1 cellular context compared by ENCODE assay signal in genomic region chr15:57352535-57353316, GRCh38.
A peak's percentile ranks its signal among the peaks of the same experiment; 100 is the strongest.
TF ChIP-seq lines count a peak whose summit lies in the region.

No MANE protein-coding gene starts in this region.

TF ChIP-seq in HepG2, 621 proteins besides CTCF, POLR2A, EP300 and RAD21 (continued from another document and continues in another):
- TF ChIP-seq HNF1B (CRISPR knock-in tag; IDR thresholded peaks at IDR 0.05) = peak; percentile 76
- TF ChIP-seq, protein P1, sequence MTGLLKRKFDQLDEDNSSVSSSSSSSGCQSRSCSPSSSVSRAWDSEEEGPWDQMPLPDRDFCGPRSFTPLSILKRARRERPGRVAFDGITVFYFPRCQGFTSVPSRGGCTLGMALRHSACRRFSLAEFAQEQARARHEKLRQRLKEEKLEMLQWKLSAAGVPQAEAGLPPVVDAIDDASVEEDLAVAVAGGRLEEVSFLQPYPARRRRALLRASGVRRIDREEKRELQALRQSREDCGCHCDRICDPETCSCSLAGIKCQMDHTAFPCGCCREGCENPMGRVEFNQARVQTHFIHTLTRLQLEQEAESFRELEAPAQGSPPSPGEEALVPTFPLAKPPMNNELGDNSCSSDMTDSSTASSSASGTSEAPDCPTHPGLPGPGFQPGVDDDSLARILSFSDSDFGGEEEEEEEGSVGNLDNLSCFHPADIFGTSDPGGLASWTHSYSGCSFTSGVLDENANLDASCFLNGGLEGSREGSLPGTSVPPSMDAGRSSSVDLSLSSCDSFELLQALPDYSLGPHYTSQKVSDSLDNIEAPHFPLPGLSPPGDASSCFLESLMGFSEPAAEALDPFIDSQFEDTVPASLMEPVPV (CRISPR knock-in tag; IDR thresholded peaks at IDR 0.05) = peak; percentile 32; the same call in 1 of the 2 replicates
- TF ChIP-seq RFX3 (CRISPR knock-in tag; IDR thresholded peaks at IDR 0.05) = no peak
- TF ChIP-seq ZNF263 (CRISPR knock-in tag; IDR thresholded peaks at IDR 0.05) = no peak
- peak; percentile 64 for TF ChIP-seq ZBTB7B (CRISPR knock-in tag; IDR thresholded peaks at IDR 0.05)
- 0 out of 2 replicates have a peak, but pooled peaks have one; percentile 34 for TF ChIP-seq POLR2AphosphoS5 (IDR thresholded peaks at IDR 0.05; ENCODE audit: low read depth, low read length)
- TF ChIP-seq ZNF564 (CRISPR knock-in tag; IDR thresholded peaks at IDR 0.05) = 0 out of 2 replicates have a peak, but pooled peaks have one; percentile 43
- no peak for TF ChIP-seq ZHX1 (CRISPR knock-in tag; IDR thresholded peaks at IDR 0.05; ENCODE audit: low read depth)
- TF ChIP-seq, protein P2, sequence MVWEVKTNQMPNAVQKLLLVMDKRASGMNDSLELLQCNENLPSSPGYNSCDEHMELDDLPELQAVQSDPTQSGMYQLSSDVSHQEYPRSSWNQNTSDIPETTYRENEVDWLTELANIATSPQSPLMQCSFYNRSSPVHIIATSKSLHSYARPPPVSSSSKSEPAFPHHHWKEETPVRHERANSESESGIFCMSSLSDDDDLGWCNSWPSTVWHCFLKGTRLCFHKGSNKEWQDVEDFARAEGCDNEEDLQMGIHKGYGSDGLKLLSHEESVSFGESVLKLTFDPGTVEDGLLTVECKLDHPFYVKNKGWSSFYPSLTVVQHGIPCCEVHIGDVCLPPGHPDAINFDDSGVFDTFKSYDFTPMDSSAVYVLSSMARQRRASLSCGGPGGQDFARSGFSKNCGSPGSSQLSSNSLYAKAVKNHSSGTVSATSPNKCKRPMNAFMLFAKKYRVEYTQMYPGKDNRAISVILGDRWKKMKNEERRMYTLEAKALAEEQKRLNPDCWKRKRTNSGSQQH (CRISPR knock-in tag; IDR thresholded peaks at IDR 0.05; ENCODE audit: low read depth) = no peak
- 0 out of 2 replicates have a peak, but pooled peaks have one; percentile 13 for TF ChIP-seq YEATS2 (CRISPR knock-in tag; IDR thresholded peaks at IDR 0.05; ENCODE audit: borderline replicate concordance)
- TF ChIP-seq MXI1 (IDR thresholded peaks at IDR 0.05; ENCODE audit: borderline replicate concordance, low read depth, low read length) = no peak
- no peak for TF ChIP-seq ZFP41 (CRISPR knock-in tag; IDR thresholded peaks at IDR 0.05; ENCODE audit: borderline replicate concordance)
- no peak for TF ChIP-seq HCFC1 (IDR thresholded peaks at IDR 0.05; ENCODE audit: low read depth, low read length)
- 0 out of 2 replicates have a peak, but pooled peaks have one; percentile 25 for TF ChIP-seq ZSCAN20 (CRISPR knock-in tag; IDR thresholded peaks at IDR 0.05; ENCODE audit: borderline replicate concordance)
- TF ChIP-seq HIVEP1 (CRISPR knock-in tag; IDR thresholded peaks at IDR 0.05) = no peak
- TF ChIP-seq ARID4A (CRISPR knock-in tag; IDR thresholded peaks at IDR 0.05; ENCODE audit: borderline replicate concordance) = peak; percentile 22; the same call in 1 of the 2 replicates
- TF ChIP-seq, protein P3, sequence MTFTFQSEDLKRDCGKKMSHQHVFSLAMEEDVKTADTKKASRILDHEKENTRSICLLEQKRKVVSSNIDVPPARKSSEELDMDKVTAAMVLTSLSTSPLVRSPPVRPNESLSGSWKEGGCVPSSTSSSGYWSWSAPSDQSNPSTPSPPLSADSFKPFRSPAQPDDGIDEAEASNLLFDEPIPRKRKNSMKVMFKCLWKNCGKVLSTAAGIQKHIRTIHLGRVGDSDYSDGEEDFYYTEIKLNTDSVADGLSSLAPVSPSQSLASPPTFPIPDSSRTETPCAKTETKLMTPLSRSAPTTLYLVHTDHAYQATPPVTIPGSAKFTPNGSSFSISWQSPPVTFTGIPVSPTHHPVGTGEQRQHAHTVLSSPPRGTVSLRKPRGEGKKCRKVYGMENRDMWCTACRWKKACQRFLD (CRISPR knock-in tag; IDR thresholded peaks at IDR 0.05; ENCODE audit: borderline replicate concordance) = no peak
- TF ChIP-seq ZNF143 (CRISPR knock-in tag; IDR thresholded peaks at IDR 0.05) = peak; percentile 71
- TF ChIP-seq ARNT (IDR thresholded peaks at IDR 0.05) = no peak
- TF ChIP-seq ZNF792 (CRISPR knock-in tag; IDR thresholded peaks at IDR 0.05) = no peak; the same call in 1 of the 2 replicates
- TF ChIP-seq THYN1 (CRISPR knock-in tag; IDR thresholded peaks at IDR 0.05; ENCODE audit: borderline replicate concordance, low read depth) = no peak
- TF ChIP-seq MAFK (conservative IDR thresholded peaks at IDR 0.05 in 1 of 2, IDR thresholded peaks at IDR 0.05 in 1 of 2; ENCODE audit: low read length in 2 of 2) = no peak
- TF ChIP-seq, protein P4, sequence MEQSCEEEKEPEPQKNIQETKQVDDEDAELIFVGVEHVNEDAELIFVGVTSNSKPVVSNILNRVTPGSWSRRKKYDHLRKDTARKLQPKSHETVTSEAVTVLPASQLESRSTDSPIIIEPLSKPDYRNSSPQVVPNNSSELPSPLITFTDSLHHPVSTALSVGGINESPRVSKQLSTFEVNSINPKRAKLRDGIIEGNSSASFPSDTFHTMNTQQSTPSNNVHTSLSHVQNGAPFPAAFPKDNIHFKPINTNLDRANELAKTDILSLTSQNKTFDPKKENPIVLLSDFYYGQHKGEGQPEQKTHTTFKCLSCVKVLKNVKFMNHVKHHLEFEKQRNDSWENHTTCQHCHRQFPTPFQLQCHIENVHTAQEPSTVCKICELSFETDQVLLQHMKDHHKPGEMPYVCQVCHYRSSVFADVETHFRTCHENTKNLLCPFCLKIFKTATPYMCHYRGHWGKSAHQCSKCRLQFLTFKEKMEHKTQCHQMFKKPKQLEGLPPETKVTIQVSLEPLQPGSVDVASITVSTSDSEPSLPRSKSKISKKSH (CRISPR knock-in tag; IDR thresholded peaks at IDR 0.05; ENCODE audit: borderline replicate concordance) = no peak
- no peak for TF ChIP-seq ZMYM2 (CRISPR knock-in tag; IDR thresholded peaks at IDR 0.05)
- TF ChIP-seq ZC3H13 (CRISPR knock-in tag; IDR thresholded peaks at IDR 0.05) = no peak
- no peak for TF ChIP-seq ZFP90 (CRISPR knock-in tag; IDR thresholded peaks at IDR 0.05; ENCODE audit: borderline replicate concordance)
- TF ChIP-seq NCOA2 (CRISPR knock-in tag; IDR thresholded peaks at IDR 0.05) = no peak
- TF ChIP-seq ZFAT (CRISPR knock-in tag; conservative IDR thresholded peaks at IDR 0.05) = no peak
- TF ChIP-seq MTF1 (CRISPR knock-in tag; IDR thresholded peaks at IDR 0.05) = no peak
- TF ChIP-seq, protein P5, sequence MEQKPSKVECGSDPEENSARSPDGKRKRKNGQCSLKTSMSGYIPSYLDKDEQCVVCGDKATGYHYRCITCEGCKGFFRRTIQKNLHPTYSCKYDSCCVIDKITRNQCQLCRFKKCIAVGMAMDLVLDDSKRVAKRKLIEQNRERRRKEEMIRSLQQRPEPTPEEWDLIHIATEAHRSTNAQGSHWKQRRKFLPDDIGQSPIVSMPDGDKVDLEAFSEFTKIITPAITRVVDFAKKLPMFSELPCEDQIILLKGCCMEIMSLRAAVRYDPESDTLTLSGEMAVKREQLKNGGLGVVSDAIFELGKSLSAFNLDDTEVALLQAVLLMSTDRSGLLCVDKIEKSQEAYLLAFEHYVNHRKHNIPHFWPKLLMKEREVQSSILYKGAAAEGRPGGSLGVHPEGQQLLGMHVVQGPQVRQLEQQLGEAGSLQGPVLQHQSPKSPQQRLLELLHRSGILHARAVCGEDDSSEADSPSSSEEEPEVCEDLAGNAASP (CRISPR knock-in tag; IDR thresholded peaks at IDR 0.05; ENCODE audit: borderline replicate concordance) = peak; percentile 65; the same call in 1 of the 2 replicates
- no peak for TF ChIP-seq GPBP1L1 (CRISPR knock-in tag; IDR thresholded peaks at IDR 0.05)
- TF ChIP-seq, protein P6, sequence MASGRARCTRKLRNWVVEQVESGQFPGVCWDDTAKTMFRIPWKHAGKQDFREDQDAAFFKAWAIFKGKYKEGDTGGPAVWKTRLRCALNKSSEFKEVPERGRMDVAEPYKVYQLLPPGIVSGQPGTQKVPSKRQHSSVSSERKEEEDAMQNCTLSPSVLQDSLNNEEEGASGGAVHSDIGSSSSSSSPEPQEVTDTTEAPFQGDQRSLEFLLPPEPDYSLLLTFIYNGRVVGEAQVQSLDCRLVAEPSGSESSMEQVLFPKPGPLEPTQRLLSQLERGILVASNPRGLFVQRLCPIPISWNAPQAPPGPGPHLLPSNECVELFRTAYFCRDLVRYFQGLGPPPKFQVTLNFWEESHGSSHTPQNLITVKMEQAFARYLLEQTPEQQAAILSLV (CRISPR knock-in tag; IDR thresholded peaks at IDR 0.05; ENCODE audit: borderline replicate concordance) = no peak
- TF ChIP-seq ZNF350 (CRISPR knock-in tag; IDR thresholded peaks at IDR 0.05; ENCODE audit: borderline replicate concordance, low read depth) = no peak
- no peak for TF ChIP-seq MXD4 (CRISPR knock-in tag; IDR thresholded peaks at IDR 0.05)
- no peak for TF ChIP-seq PHF5A (CRISPR knock-in tag; IDR thresholded peaks at IDR 0.05; ENCODE audit: low read depth, unreplicated experiment)
- TF ChIP-seq SKIL (CRISPR knock-in tag; IDR thresholded peaks at IDR 0.05; ENCODE audit: borderline replicate concordance) = no peak
- TF ChIP-seq ZNF432 (CRISPR knock-in tag; IDR thresholded peaks at IDR 0.05; ENCODE audit: borderline replicate concordance) = no peak
- no peak for TF ChIP-seq ZSCAN21 (CRISPR knock-in tag; IDR thresholded peaks at IDR 0.05; ENCODE audit: borderline replicate concordance)
- TF ChIP-seq SIX4 (CRISPR knock-in tag; IDR thresholded peaks at IDR 0.05) = no peak
- no peak for TF ChIP-seq ELF1 (CRISPR knock-in tag; IDR thresholded peaks at IDR 0.05)
